Comparison of ENCODE assay signal across 3 cellular contexts in the genomic region with DNA sequence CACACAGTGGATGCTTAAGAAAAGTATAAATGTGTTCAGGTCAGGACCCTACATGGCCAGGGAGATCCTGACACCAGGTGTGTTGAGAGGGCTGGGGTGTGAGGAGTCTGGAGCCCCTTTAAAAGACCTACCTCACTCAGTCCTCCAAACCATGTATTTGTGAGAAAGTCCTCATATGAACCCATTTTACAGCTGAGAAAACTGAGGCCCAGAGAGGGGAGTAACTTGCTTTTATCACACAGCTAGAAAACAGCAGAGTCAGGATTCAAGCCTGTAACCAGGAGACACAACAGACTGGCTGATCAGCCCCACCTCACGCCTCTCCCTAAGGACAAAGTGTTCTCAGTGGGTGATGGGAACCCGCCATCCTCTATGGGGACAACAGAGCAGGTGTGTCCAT.
TF ChIP-seq lines count a peak whose summit lies in the region.

No MANE protein-coding gene starts in this region.

TF ChIP-seq in HEK293, 187 proteins besides CTCF, POLR2A, EP300 and RAD21:
- TF ChIP-seq ZNF623 (tag by site-specific recombination; IDR thresholded peaks at IDR 0.05), result 0 out of 2 replicates have a peak, but pooled peaks have one; percentile 6
- no peak for TF ChIP-seq GLI4 (tag by site-specific recombination; IDR thresholded peaks at IDR 0.05)

TF ChIP-seq in K562, 482 proteins besides CTCF, POLR2A, EP300 and RAD21:
- no peak for TF ChIP-seq SNRNP70 (optimal IDR thresholded peaks at IDR 0.05; ENCODE audit: low read depth, low read length)
- no peak for TF ChIP-seq HDGF (IDR thresholded peaks at IDR 0.05)
- no peak for TF ChIP-seq PPARD (CRISPR knock-in tag; IDR thresholded peaks at IDR 0.05)
- TF ChIP-seq, protein P1, sequence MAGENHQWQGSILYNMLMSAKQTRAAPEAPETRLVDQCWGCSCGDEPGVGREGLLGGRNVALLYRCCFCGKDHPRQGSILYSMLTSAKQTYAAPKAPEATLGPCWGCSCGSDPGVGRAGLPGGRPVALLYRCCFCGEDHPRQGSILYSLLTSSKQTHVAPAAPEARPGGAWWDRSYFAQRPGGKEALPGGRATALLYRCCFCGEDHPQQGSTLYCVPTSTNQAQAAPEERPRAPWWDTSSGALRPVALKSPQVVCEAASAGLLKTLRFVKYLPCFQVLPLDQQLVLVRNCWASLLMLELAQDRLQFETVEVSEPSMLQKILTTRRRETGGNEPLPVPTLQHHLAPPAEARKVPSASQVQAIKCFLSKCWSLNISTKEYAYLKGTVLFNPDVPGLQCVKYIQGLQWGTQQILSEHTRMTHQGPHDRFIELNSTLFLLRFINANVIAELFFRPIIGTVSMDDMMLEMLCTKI (IDR thresholded peaks at IDR 0.05; ENCODE audit: partially characterized antibody), result no peak
- no peak for TF ChIP-seq HINFP (tag; conservative IDR thresholded peaks at IDR 0.05; ENCODE audit: low read depth)
- no peak for TF ChIP-seq CCAR2 (IDR thresholded peaks at IDR 0.05; ENCODE audit: low read depth, low read length)
- no peak for TF ChIP-seq HOXB6 (CRISPR knock-in tag; IDR thresholded peaks at IDR 0.05; ENCODE audit: borderline replicate concordance)
- no peak for TF ChIP-seq FOXO4 (CRISPR knock-in tag; IDR thresholded peaks at IDR 0.05)
- TF ChIP-seq ZFP36 (IDR thresholded peaks at IDR 0.05; ENCODE audit: low read depth, low read length, partially characterized antibody), result no peak
- no peak for TF ChIP-seq ZBTB34 (CRISPR knock-in tag; IDR thresholded peaks at IDR 0.05)
- no peak for TF ChIP-seq TEAD4 (IDR thresholded peaks at IDR 0.05; ENCODE audit: low read length)
- no peak for TF ChIP-seq TEAD4 (CRISPR knock-in tag; IDR thresholded peaks at IDR 0.05; ENCODE audit: borderline replicate concordance)
- peak; percentile 57; the same call in 1 of the 2 replicates for TF ChIP-seq BCOR (IDR thresholded peaks at IDR 0.05)
- no peak for TF ChIP-seq EZH2 (IDR thresholded peaks at IDR 0.05; ENCODE audit: borderline replicate concordance, low read depth, low read length)
- no peak for TF ChIP-seq LEF1 (IDR thresholded peaks at IDR 0.05)
- peak; percentile 80 for TF ChIP-seq RBM25 (IDR thresholded peaks at IDR 0.05; ENCODE audit: low read depth, low read length, severe bottlenecking)
- peak; percentile 50; the same call in 1 of the 2 replicates for TF ChIP-seq ADNP (tag; IDR thresholded peaks at IDR 0.05)
- no peak for TF ChIP-seq ZNF212 (CRISPR knock-in tag; IDR thresholded peaks at IDR 0.05)
- no peak for TF ChIP-seq FOS (IDR thresholded peaks at IDR 0.05; ENCODE audit: extremely low read depth, insufficient read length)

TF ChIP-seq in H1, 55 proteins besides CTCF, POLR2A, EP300 and RAD21:
- TF ChIP-seq GABPA (IDR thresholded peaks at IDR 0.05; ENCODE audit: borderline replicate concordance, insufficient read depth, low read length), result no peak
- no peak for TF ChIP-seq NRF1 (IDR thresholded peaks at IDR 0.05; ENCODE audit: low read depth, low read length)
- TF ChIP-seq SIN3A (conservative IDR thresholded peaks at IDR 0.05 in 1 of 2, IDR thresholded peaks at IDR 0.05 in 1 of 2; ENCODE audit: low read depth in 1 of 2, low read length in 2 of 2), result no peak
- no peak for TF ChIP-seq HDAC2 (IDR thresholded peaks at IDR 0.05; ENCODE audit: borderline replicate concordance in 1 of 2, low read depth in 2 of 2, low read length in 2 of 2)
- no peak for TF ChIP-seq POLR2AphosphoS5 (IDR thresholded peaks at IDR 0.05; ENCODE audit: low read depth, low read length)
- TF ChIP-seq KDM4A (IDR thresholded peaks at IDR 0.05; ENCODE audit: low read depth, low read length, severe bottlenecking), result no peak
- no peak for TF ChIP-seq TEAD4 (IDR thresholded peaks at IDR 0.05; ENCODE audit: low read depth, low read length)
- no peak for TF ChIP-seq BACH1 (IDR thresholded peaks at IDR 0.05; ENCODE audit: low read length)
- TF ChIP-seq TBP (IDR thresholded peaks at IDR 0.05; ENCODE audit: low read depth, low read length), result no peak
- TF ChIP-seq KDM1A (IDR thresholded peaks at IDR 0.05; ENCODE audit: borderline replicate concordance, low read length), result no peak
- no peak for TF ChIP-seq CBX8 (IDR thresholded peaks at IDR 0.05; ENCODE audit: borderline replicate concordance, low read depth, low read length)
- TF ChIP-seq, protein P2, sequence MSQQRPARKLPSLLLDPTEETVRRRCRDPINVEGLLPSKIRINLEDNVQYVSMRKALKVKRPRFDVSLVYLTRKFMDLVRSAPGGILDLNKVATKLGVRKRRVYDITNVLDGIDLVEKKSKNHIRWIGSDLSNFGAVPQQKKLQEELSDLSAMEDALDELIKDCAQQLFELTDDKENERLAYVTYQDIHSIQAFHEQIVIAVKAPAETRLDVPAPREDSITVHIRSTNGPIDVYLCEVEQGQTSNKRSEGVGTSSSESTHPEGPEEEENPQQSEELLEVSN (IDR thresholded peaks at IDR 0.05), result no peak
